In the genomic region with DNA sequence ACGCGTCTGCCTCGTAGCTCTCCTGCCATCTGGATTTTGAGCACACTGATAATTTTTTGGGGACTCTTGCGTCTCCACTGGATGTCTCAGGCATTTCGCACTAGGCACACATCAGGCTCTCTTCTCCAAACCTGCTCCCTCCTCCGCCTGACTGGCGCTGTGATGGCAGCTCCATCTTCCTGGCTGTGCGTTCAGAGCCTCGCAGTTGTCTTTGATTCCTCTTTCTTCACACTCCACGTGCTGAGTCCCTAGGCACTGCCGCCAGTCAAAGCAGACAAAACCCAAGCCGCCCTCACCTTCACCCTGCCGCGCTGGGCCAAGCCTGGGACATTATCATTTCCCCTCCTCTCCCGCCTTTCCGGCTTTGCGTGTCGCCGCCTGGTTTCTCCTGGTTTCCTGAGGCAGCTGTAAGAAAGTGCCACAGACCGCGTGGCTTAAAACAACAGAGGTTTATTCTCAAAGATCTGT, we compare ENCODE assay signal across 8 cellular contexts. TPM values are rescaled to one million over a fixed set of nuclear protein-coding genes. Genes with fewer than 3 reads are reported as not detected.
DNase-seq lines count a peak whose midpoint lies in the region; ATAC-seq and TF ChIP-seq lines count a peak whose summit lies in the region.

No MANE protein-coding gene starts in this region.

- intact Hi-C loops in Panc1 (cut with micrococcal nuclease; ENCODE audit: unreplicated experiment) = loop anchor here (2.0 to 10.0 kb wide), 2 partner anchors 133 to 265 kb away; a partner anchor contains a TSS

- TF ChIP-seq CTCF in DOHH2 (IDR thresholded peaks at IDR 0.05; ENCODE audit: low read depth, low read length, poor library complexity, severe bottlenecking) = peak; percentile 21
- TF ChIP-seq CTCF in Panc1 (IDR thresholded peaks at IDR 0.05) = no peak
- peak; percentile 15 for TF ChIP-seq CTCF in astrocyte of the spinal cord (IDR thresholded peaks at IDR 0.05; ENCODE audit: low read depth, low read length)
- TF ChIP-seq CTCF in smooth muscle cell (IDR thresholded peaks at IDR 0.05; ENCODE audit: borderline replicate concordance, insufficient read depth, poor library complexity, severe bottlenecking) = peak; percentile 0

- H3K79me2 ChIP-seq in DOHH2 (ENCODE audit: control insufficient read depth, low read length) (peaks cover 55% of the 10 kb centered on the region), smooth muscle cell (ENCODE audit: low read depth) (peaks cover 10% of the 10 kb centered on the region)

- 1% methylated on average over 21 of the region's 21 CpGs for WGBS in smooth muscle cell (ENCODE audit: low lambda C conversion rate)

- no TSS peak for BruUV-seq in Panc1 (replicated peaks; lab: Mats Ljungman, UMichigan)

- in situ Hi-C loops in Panc1 (cut with HindIII; ENCODE audit: low pct_unique_long_range_greater_than_20kb, low sequenced_read_pairs) (no loop called here), astrocyte of the spinal cord (cut with HindIII; ENCODE audit: low sequenced_read_pairs) (no loop called here)

- peak overlapping the region; percentile 87 for H3K4me2 ChIP-seq in DOHH2 (ENCODE audit: low read length)
- H3K4me2 ChIP-seq in smooth muscle cell = peak overlapping the region; percentile 99

- H3K27ac ChIP-seq in DOHH2 (ENCODE audit: low read depth, low read length) (peak overlapping the region; percentile 21), Panc1 (ENCODE audit: low read length) (peak overlapping the region; percentile 88), smooth muscle cell (ENCODE audit: low read depth) (no peak overlapping the region)

- H3F3A ChIP-seq in DOHH2 (ENCODE audit: control insufficient read depth, insufficient read depth) (no peaks in the 10 kb centered on the region), smooth muscle cell (ENCODE audit: low read depth) (no peaks in the 10 kb centered on the region)

- H3K4me1 ChIP-seq in DOHH2 (ENCODE audit: control insufficient read depth, low read length) (peaks cover 14% of the 10 kb centered on the region), Panc1 (ENCODE audit: control insufficient read depth, insufficient read depth, low read length) (peaks cover 18% of the 10 kb centered on the region), smooth muscle cell (ENCODE audit: low read depth) (peaks cover 9% of the 10 kb centered on the region)

- no peaks in the 10 kb centered on the region for H3K27me3 ChIP-seq in DOHH2 (ENCODE audit: control insufficient read depth, low read length)
- H3K27me3 ChIP-seq in Panc1 (ENCODE audit: control insufficient read depth, insufficient read depth, low read length) = no peaks in the 10 kb centered on the region
- no peaks in the 10 kb centered on the region for H3K27me3 ChIP-seq in smooth muscle cell (ENCODE audit: low read depth)

- H3K9me3 ChIP-seq in DOHH2 (ENCODE audit: control insufficient read depth, insufficient read depth, low read length) = peaks cover 6% of the 10 kb centered on the region; the same call in 1 of the 2 replicates
- H3K9me3 ChIP-seq in Panc1 (ENCODE audit: control insufficient read depth, insufficient read depth, low read depth, low read length) = no peaks in the 10 kb centered on the region
- no peaks in the 10 kb centered on the region for H3K9me3 ChIP-seq in smooth muscle cell (replicated peaks; ENCODE audit: low read depth)

- H2AFZ ChIP-seq in smooth muscle cell (ENCODE audit: low read depth) = peak overlapping the region; percentile 14

- POLR2A ChIA-PET in Panc1 (lab: Charles Lee) = interaction anchor here (0.5 kb wide), 1 partner anchor 55 kb away, joined by 3 read pairs; no protein-coding TSS in a partner anchor

- peak overlapping the region; percentile 75 for H3K4me3 ChIP-seq in DOHH2 (ENCODE audit: low read length)
- H3K4me3 ChIP-seq in Panc1 (ENCODE audit: low read depth in 2 of 2, low read length in 2 of 2) = peak overlapping the region; percentile 86 to 94
- H3K4me3 ChIP-seq in astrocyte of the spinal cord (ENCODE audit: low read depth, low read length) = peak overlapping the region; percentile 81
- H3K4me3 ChIP-seq in smooth muscle cell = peak overlapping the region; percentile 71

- H3K36me3 ChIP-seq in DOHH2 (ENCODE audit: control insufficient read depth, low read length) (peaks cover 38% of the 10 kb centered on the region), Panc1 (ENCODE audit: control insufficient read depth, insufficient read depth, low read length) (no peaks in the 10 kb centered on the region; the same call in 1 of the 2 replicates), smooth muscle cell (ENCODE audit: low read depth) (no peaks in the 10 kb centered on the region)

- peak; percentile 31 for ATAC-seq in GM19438 (IDR thresholded peaks at IDR 0.05; ENCODE audit: low read depth, unreplicated experiment)
- ATAC-seq in HG03457 (IDR thresholded peaks at IDR 0.05; ENCODE audit: unreplicated experiment) = peak; percentile 24
- peak; percentile 49 for ATAC-seq in Panc1

- CTCF ChIA-PET in Panc1 (lab: Charles Lee) = no interaction called here

- H3K9me2 ChIP-seq in DOHH2 (replicated peaks; ENCODE audit: control insufficient read depth, low read length) = no peaks in the 10 kb centered on the region

- H3K9ac ChIP-seq in smooth muscle cell (ENCODE audit: low read depth) = peak overlapping the region; percentile 58

- no peak for DNase-seq in Panc1 (ENCODE audit: low read depth, low spot score)
- peak; percentile 24 for DNase-seq in astrocyte of the spinal cord (ENCODE audit: low read depth, low spot score)
- peak; percentile 67 for DNase-seq in iPS-NIHi11 (ENCODE audit: low spot score)
- no peak for DNase-seq in smooth muscle cell (lab: John Stamatoyannopoulos, UW; ENCODE audit: unreplicated experiment)
- no peak for DNase-seq in NCI-H345 (lab: John Stamatoyannopoulos, UW)

- H4K20me1 ChIP-seq in DOHH2 (ENCODE audit: control insufficient read depth, insufficient read depth, low read depth, low read length) = no peaks in the 10 kb centered on the region; the same call in 1 of the 2 replicates
- peaks cover 8% of the 10 kb centered on the region for H4K20me1 ChIP-seq in smooth muscle cell (ENCODE audit: low read depth)

RNA-seq across cellular contexts. Expression of a gene that starts 0.8 kb away (rescaled TPM):
- total RNA-seq in Panc1 (2021; ENCODE audit: unreplicated experiment) (27.0 TPM), smooth muscle cell (12.5 TPM in 2 replicates)
- polyA plus RNA-seq in Panc1 (2012; ENCODE audit: insufficient read length) = 56.3 TPM
- polyA plus RNA-seq in smooth muscle cell = 10.9 and 11.5 TPM in 2 replicates

RNA-seq across cellular contexts. Expression of a gene that starts 32.1 kb away (rescaled TPM):
- total RNA-seq in Panc1 (2021; ENCODE audit: unreplicated experiment) (22.7 TPM), smooth muscle cell (55.7 and 62.1 TPM in 2 replicates)
- polyA plus RNA-seq in Panc1 (2012; ENCODE audit: insufficient read length) = 43.9 TPM
- 22.7 and 52.2 TPM in 2 replicates for polyA plus RNA-seq in smooth muscle cell

Comparison
In these comparisons a context has a peak if more than half of its experiments do, and no peak if none do; other contexts are left out.
1. DNase-seq: peak in astrocyte of the spinal cord (single experiment) and iPS-NIHi11 (single experiment); none in Panc1 (single experiment), smooth muscle cell (single experiment) and NCI-H345 (single experiment).
2. Peak in every context shown above with its lines, with median percentiles within 50 percentile points of each other: H3K4me3 ChIP-seq and ATAC-seq.